In the genomic region with DNA sequence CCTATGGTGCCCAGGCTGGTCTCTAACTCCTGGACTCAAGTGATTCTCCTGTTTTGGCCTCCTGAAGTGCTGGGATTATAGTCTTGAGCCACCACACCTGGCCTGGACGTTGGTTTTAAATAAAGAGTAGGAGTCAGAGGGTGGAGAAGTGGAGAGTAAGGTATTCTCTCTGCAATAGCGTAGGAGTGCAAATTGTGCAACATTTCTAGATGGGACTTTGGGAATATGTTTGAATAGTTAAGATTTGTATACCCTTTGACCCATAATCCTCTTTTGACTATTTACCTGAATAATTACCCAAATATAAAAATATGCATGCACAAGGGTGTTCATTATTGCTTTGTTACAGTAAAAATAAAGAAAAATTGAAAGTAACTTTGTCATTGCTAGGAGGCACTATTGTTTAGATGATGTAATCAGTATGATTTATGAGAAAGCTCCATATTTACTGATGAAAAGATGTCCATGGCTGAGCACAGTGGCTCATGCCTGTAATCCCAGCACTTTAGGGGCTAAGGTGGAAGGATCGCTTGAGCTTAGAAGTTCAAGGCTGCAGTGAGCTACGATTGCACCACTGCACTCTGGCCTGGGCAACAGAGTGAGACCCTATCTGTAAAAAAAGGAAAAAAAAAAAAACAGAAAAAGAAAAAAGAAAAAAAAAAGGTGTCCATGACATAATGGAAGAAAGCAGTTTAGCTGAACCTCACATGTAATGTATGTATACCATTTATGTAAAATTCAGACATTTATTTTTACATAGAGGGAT, we compare ENCODE assay signal across 22 cellular contexts. TPM values are rescaled to one million over a fixed set of nuclear protein-coding genes. Genes with fewer than 3 reads are reported as not detected.
"Had no signal": no experiment of that assay in that cellular context is flagged by ENCODE, and none has a peak within 500 bp of the region (broad histone marks: within the 10 kb centered on the region; RNA-seq: fewer than 3 reads in every experiment).

No MANE protein-coding gene starts in this region.

- H3K27ac ChIP-seq: foreskin keratinocyte, hepatocyte, pancreas, prostate gland, spleen, tibial artery, upper lobe of right lung, vagina had no signal

- DNase-seq: effector memory CD8-positive, alpha-beta T cell; foreskin keratinocyte; kidney; left cardiac atrium; left ventricle myocardium superior; mesendoderm; naive B cell; occipital lobe; pancreas; spleen; stimulated activated CD4-positive, alpha-beta T cell treated with anti-CD3 and anti-CD28 coated beads, Interleukin-15, amount 100 ng/mL, for 24 hours; stimulated activated CD4-positive, alpha-beta T cell treated with anti-CD3 and anti-CD28 coated beads, Interleukin-1b, Interleukin-23, amount 100 ng/mL, for 48 hours; stimulated activated CD4-positive, alpha-beta T cell treated with anti-CD3 and anti-CD28 coated beads, Interleukin-4, amount 100 ng/mL, for 24 hours; tibial artery; upper lobe of right lung had no signal

- H3K9me3 ChIP-seq: pancreas, prostate gland, spleen, tibial artery, upper lobe of right lung, vagina had no signal

- H3K36me3 ChIP-seq: pancreas, prostate gland, spleen, tibial artery, upper lobe of right lung, vagina had no signal

- ATAC-seq: effector memory CD8-positive, alpha-beta T cell; foreskin keratinocyte; left cardiac atrium; left ventricle myocardium superior; pancreas; sciatic nerve; stimulated activated memory B cell treated with anti-CD40 and anti-IgM and Interleukin-4, amounts not matched to agents 10 μg/mL and 1 μg/mL and 100 μg/mL, for 72 hours; upper lobe of right lung had no signal

- H3K4me3 ChIP-seq: hepatocyte, pancreas, prostate gland, spleen, tibial artery, upper lobe of right lung, vagina had no signal

- H3K27me3 ChIP-seq: foreskin keratinocyte, hepatocyte, pancreas, upper lobe of right lung, vagina had no signal

- H3K4me1 ChIP-seq: pancreas, prostate gland, spleen, tibial artery, upper lobe of right lung, vagina had no signal

RNA-seq across cellular contexts. Expression of a gene that starts 49.3 kb away (rescaled TPM):
- total RNA-seq: epithelial cell of proximal tubule, left ventricle myocardium superior, lung microvascular endothelial cell had no signal
